In the genomic region with DNA sequence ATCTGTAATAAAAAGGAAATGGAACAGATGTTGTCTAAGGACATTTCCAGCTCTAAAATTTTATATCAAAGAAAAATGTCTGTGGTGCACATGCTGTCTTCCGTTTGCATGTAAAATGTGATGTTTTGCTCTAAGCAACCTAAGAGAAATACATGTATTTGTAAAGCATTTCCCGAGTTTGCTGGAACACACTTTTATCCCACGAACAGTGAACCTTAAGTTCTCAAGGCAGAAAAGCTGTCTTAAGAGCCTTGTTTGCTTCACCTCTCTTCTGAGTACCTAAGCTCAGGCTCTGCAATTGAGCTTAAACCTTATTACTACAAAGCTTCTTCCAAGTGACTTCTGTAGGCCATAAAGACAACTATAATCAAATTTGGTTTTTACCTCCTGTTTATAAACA, we compare ENCODE assay signal across 11 cellular contexts. TPM values are rescaled to one million over a fixed set of nuclear protein-coding genes. Genes with fewer than 3 reads are reported as not detected.
DNase-seq lines count a peak whose midpoint lies in the region; TF ChIP-seq lines count a peak whose summit lies in the region.
"Had no signal": no experiment of that assay in that cellular context is flagged by ENCODE, and none has a peak within 500 bp of the region (broad histone marks: within the 10 kb centered on the region; RNA-seq: fewer than 3 reads in every experiment).

No MANE protein-coding gene starts in this region.

- peak overlapping the region; percentile 16 for H2AFZ ChIP-seq in SU-DHL-6 (ENCODE audit: low read depth, low read length, severe bottlenecking)

- DNase-seq in HT-29 (ENCODE audit: low spot score) (peak; percentile 50), fibroblast of villous mesenchyme (ENCODE audit: low read depth) (peak; percentile 39), NCI-H1694 (lab: John Stamatoyannopoulos, UW) (no peak), COLO668 (lab: John Stamatoyannopoulos, UW; ENCODE audit: unreplicated experiment) (no peak), glomerular visceral epithelial cell (ENCODE audit: extremely low spot score) (no peak), Ammon's horn (ENCODE audit: low spot score) (no peak)
- DNase-seq: anterior cingulate cortex, GOT3, hippocampal formation had no signal

- H3K9ac ChIP-seq in SU-DHL-6 (ENCODE audit: low read length), result no peak overlapping the region

- H3K9me2 ChIP-seq in SU-DHL-6 (replicated peaks; ENCODE audit: insufficient read depth, low read length), result no peaks in the 10 kb centered on the region

- H3F3A ChIP-seq in SU-DHL-6 (ENCODE audit: insufficient read depth), result no peaks in the 10 kb centered on the region

- H3K79me2 ChIP-seq in SU-DHL-6 (ENCODE audit: insufficient read depth, low read length), result no peaks in the 10 kb centered on the region

- H4K20me1 ChIP-seq in SU-DHL-6 (ENCODE audit: low read depth, low read length), result no peaks in the 10 kb centered on the region

- H3K4me3 ChIP-seq in SU-DHL-6 (ENCODE audit: insufficient read depth, low read length, poor library complexity, severe bottlenecking), result no peak overlapping the region
- no peak overlapping the region for H3K4me3 ChIP-seq in fibroblast of villous mesenchyme (ENCODE audit: low read depth, low read length)
- peak overlapping the region in 1 of 7 experiments; percentile 34 for H3K4me3 ChIP-seq in skin epidermis

- H3K27ac ChIP-seq in SU-DHL-6 (ENCODE audit: low read depth, low read length), result no peak overlapping the region
- peak overlapping the region in 20 of 21 experiments; percentile 47 to 93 (median 74) for H3K27ac ChIP-seq in skin epidermis

- no peaks in the 10 kb centered on the region for H3K9me3 ChIP-seq in SU-DHL-6 (ENCODE audit: insufficient read depth, low read length)

- no peaks in the 10 kb centered on the region for H3K36me3 ChIP-seq in SU-DHL-6 (ENCODE audit: low read length)

- H3K27me3 ChIP-seq in SU-DHL-6 (ENCODE audit: low read length), result no peaks in the 10 kb centered on the region

- no peak for TF ChIP-seq CTCF in SU-DHL-6 (IDR thresholded peaks at IDR 0.05; ENCODE audit: insufficient read depth, low read length, poor library complexity, severe bottlenecking)
- no peak for TF ChIP-seq CTCF in fibroblast of villous mesenchyme (IDR thresholded peaks at IDR 0.05; ENCODE audit: insufficient read depth, low read depth, low read length)

- peak overlapping the region; percentile 30 for H3K4me2 ChIP-seq in SU-DHL-6 (ENCODE audit: low read depth, low read length, poor library complexity, severe bottlenecking)

RNA-seq across cellular contexts. Expression of gene TANK, which starts 24.0 kb away (rescaled TPM):
- total RNA-seq in HT-29 (2014; rRNA removed; shearing (Covaris generic)), result 52.2 and 55.8 TPM in 2 replicates
- total RNA-seq in fibroblast of villous mesenchyme, result 87.3 and 100 TPM in 2 replicates

Comparison
In these comparisons a context has a peak if more than half of its experiments do, and no peak if none do; other contexts are left out.
1. DNase-seq: peak in HT-29 (single experiment) and fibroblast of villous mesenchyme (single experiment); none in NCI-H1694 (single experiment), COLO668 (single experiment), glomerular visceral epithelial cell (single experiment) and Ammon's horn (single experiment).